In the genomic region with DNA sequence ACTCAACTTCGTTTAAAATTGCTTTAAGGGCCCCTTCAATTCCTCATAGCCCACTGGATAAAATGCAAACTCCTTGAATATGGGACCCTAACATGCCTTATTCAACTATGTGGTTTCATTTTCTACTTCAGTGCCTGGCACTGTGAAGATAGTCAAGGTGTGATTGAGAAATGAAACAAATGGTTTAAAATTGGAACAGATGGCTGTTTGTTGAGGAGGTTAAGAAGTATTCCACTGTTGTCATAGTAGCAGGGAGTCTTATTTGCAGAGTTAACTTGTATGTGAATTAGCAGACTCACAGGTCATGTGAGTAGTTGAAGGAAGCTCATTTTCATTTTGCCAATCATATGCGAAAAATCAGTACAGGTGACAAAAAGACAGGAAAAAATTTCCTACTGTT, we compare ENCODE assay signal across 1 cellular context.
TF ChIP-seq lines count a peak whose summit lies in the region.

No MANE protein-coding gene starts in this region.

TF ChIP-seq in GM23338, 12 proteins besides CTCF, POLR2A, EP300 and RAD21:
- TF ChIP-seq, protein P1, sequence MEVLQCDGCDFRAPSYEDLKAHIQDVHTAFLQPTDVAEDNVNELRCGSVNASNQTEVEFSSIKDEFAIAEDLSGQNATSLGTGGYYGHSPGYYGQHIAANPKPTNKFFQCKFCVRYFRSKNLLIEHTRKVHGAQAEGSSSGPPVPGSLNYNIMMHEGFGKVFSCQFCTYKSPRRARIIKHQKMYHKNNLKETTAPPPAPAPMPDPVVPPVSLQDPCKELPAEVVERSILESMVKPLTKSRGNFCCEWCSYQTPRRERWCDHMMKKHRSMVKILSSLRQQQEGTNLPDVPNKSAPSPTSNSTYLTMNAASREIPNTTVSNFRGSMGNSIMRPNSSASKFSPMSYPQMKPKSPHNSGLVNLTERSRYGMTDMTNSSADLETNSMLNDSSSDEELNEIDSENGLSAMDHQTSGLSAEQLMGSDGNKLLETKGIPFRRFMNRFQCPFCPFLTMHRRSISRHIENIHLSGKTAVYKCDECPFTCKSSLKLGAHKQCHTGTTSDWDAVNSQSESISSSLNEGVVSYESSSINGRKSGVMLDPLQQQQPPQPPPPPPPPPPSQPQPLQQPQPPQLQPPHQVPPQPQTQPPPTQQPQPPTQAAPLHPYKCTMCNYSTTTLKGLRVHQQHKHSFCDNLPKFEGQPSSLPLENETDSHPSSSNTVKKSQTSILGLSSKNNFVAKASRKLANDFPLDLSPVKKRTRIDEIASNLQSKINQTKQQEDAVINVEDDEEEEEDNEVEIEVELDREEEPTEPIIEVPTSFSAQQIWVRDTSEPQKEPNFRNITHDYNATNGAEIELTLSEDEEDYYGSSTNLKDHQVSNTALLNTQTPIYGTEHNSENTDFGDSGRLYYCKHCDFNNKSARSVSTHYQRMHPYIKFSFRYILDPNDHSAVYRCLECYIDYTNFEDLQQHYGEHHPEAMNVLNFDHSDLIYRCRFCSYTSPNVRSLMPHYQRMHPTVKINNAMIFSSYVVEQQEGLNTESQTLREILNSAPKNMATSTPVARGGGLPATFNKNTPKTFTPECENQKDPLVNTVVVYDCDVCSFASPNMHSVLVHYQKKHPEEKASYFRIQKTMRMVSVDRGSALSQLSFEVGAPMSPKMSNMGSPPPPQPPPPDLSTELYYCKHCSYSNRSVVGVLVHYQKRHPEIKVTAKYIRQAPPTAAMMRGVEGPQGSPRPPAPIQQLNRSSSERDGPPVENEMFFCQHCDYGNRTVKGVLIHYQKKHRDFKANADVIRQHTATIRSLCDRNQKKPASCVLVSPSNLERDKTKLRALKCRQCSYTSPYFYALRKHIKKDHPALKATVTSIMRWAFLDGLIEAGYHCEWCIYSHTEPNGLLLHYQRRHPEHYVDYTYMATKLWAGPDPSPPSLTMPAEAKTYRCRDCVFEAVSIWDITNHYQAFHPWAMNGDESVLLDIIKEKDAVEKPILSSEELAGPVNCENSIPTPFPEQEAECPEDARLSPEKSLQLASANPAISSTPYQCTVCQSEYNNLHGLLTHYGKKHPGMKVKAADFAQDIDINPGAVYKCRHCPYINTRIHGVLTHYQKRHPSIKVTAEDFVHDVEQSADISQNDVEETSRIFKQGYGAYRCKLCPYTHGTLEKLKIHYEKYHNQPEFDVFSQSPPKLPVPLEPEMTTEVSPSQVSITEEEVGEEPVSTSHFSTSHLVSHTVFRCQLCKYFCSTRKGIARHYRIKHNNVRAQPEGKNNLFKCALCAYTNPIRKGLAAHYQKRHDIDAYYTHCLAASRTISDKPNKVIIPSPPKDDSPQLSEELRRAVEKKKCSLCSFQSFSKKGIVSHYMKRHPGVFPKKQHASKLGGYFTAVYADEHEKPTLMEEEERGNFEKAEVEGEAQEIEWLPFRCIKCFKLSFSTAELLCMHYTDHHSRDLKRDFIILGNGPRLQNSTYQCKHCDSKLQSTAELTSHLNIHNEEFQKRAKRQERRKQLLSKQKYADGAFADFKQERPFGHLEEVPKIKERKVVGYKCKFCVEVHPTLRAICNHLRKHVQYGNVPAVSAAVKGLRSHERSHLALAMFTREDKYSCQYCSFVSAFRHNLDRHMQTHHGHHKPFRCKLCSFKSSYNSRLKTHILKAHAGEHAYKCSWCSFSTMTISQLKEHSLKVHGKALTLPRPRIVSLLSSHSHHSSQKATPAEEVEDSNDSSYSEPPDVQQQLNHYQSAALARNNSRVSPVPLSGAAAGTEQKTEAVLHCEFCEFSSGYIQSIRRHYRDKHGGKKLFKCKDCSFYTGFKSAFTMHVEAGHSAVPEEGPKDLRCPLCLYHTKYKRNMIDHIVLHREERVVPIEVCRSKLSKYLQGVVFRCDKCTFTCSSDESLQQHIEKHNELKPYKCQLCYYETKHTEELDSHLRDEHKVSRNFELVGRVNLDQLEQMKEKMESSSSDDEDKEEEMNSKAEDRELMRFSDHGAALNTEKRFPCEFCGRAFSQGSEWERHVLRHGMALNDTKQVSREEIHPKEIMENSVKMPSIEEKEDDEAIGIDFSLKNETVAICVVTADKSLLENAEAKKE (CRISPR knock-in tag; IDR thresholded peaks at IDR 0.05): no peak
- TF ChIP-seq ZNF114 (CRISPR knock-in tag; IDR thresholded peaks at IDR 0.05): no peak
